ENCODE assay signal across 14 cellular contexts in the genomic region with DNA sequence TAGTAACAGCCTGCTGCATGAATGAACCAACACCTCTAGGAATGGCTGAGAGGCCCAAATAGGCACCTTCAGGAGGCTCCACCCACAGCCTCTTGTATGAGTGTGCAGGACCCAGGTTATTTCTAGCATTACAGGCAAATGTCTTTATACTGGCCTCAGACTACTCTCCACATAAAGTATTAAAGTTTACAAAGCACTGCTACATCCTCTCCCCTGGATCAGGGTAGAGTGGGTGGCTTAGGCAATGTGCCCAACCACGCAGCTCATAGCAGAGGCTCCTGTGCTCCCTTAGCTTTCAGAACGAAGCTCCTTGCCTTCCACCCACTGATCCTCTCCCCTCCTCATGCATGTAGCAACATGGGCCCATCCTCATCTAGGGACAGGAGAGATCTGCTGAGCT. TPM values are rescaled to one million over a fixed set of nuclear protein-coding genes. Genes with fewer than 3 reads are reported as not detected.
DNase-seq lines count a peak whose midpoint lies in the region; ATAC-seq and TF ChIP-seq lines count a peak whose summit lies in the region.
"Had no signal": no experiment of that assay in that cellular context is flagged by ENCODE, and none has a peak within 500 bp of the region (broad histone marks: within the 10 kb centered on the region; RNA-seq: fewer than 3 reads in every experiment).

No MANE protein-coding gene starts in this region.

- H3K36me3 Mint-ChIP-seq in neural progenitor cell (peaks cover 19% of the 10 kb centered on the region), endodermal cell (ENCODE audit: low read depth) (peaks cover 42% of the 10 kb centered on the region)

- no peak for TF ChIP-seq CTCF in IMR-90 (conservative IDR thresholded peaks at IDR 0.05; ENCODE audit: low read depth, low read length)
- TF ChIP-seq CTCF in coronary artery (IDR thresholded peaks at IDR 0.05): no peak
- no peak for TF ChIP-seq CTCF in neural progenitor cell (IDR thresholded peaks at IDR 0.05)
- TF ChIP-seq CTCF in endodermal cell (conservative IDR thresholded peaks at IDR 0.05): no peak
- TF ChIP-seq CTCF in GM13976 (IDR thresholded peaks at IDR 0.05; ENCODE audit: borderline replicate concordance, control extremely low read depth, extremely low read depth, insufficient read depth, missing control alignments): no peak

- H2BK5ac ChIP-seq in IMR-90 (ENCODE audit: low read depth, low read length, poor library complexity, severe bottlenecking): no peak overlapping the region

- no peak overlapping the region for H3K27ac ChIP-seq in IMR-90 (ENCODE audit: insufficient read depth, low read length)
- H3K27ac ChIP-seq in coronary artery: peak overlapping the region; percentile 58 to 91
- no peak overlapping the region for H3K27ac ChIP-seq in neural progenitor cell
- no peak overlapping the region for H3K27ac ChIP-seq in endodermal cell (ENCODE audit: low read depth, low read length)
- H3K27ac ChIP-seq: A549 had no signal

- H3K4me1 Mint-ChIP-seq in neural progenitor cell: peaks cover 21% of the 10 kb centered on the region
- peaks cover 13% of the 10 kb centered on the region for H3K4me1 Mint-ChIP-seq in endodermal cell

- H3K36me3 ChIP-seq in IMR-90 (ENCODE audit: control insufficient read depth, insufficient read depth, low read length) (peaks cover 56% of the 10 kb centered on the region), neural progenitor cell (no peaks in the 10 kb centered on the region), endodermal cell (ENCODE audit: control insufficient read depth, insufficient read depth, low read length) (peaks cover 71% of the 10 kb centered on the region)

- no peaks in the 10 kb centered on the region for H3K79me2 ChIP-seq in neural progenitor cell (ENCODE audit: low read depth)

- H3K79me1 ChIP-seq in IMR-90 (ENCODE audit: low read depth in 1 of 2, low read length in 2 of 2): peaks cover 2 to 16% of the 10 kb centered on the region in 2 experiments; a peak in 2 of 4 replicates

- WGBS in IMR-90 (ENCODE audit: extremely low coverage in 2 of 2, insufficient read length in 1 of 2), 2 experiments: no CpG with 5 or more reads among the region's 2 CpGs
- WGBS in endodermal cell (ENCODE audit: insufficient coverage in 1 of 2, insufficient read length in 1 of 2), 2 experiments: 100% methylated on average over 2 of the region's 2 CpGs; no CpG with 5 or more reads in 1 of the 2 experiments

- no peak overlapping the region for H2BK120ac ChIP-seq in IMR-90 (ENCODE audit: low read depth, low read length)

- ATAC-seq in IMR-90 (ENCODE audit: low read depth) (peak; percentile 3; the same call in 1 of the 2 replicates), GM18858 (IDR thresholded peaks at IDR 0.05; ENCODE audit: unreplicated experiment) (no peak)
- ATAC-seq: A549 had no signal

- H3K4me1 ChIP-seq in IMR-90 (ENCODE audit: control insufficient read depth, insufficient read depth, low read length) (peaks cover 26% of the 10 kb centered on the region), neural progenitor cell (no peaks in the 10 kb centered on the region), endodermal cell (ENCODE audit: control insufficient read depth, insufficient read depth, low read length) (peaks cover 10% of the 10 kb centered on the region)

- H2AFZ ChIP-seq in IMR-90 (replicated peaks; ENCODE audit: low read length, poor library complexity) (no peak overlapping the region), neural progenitor cell (replicated peaks) (no peak overlapping the region)

- no peaks in the 10 kb centered on the region for H3F3A ChIP-seq in neural progenitor cell (ENCODE audit: low read depth)

- H3K23ac ChIP-seq in IMR-90 (ENCODE audit: low read depth, low read length): no peak overlapping the region

- H3K9ac ChIP-seq in IMR-90 (ENCODE audit: low read depth, low read length) (no peak overlapping the region), neural progenitor cell (no peak overlapping the region), endodermal cell (ENCODE audit: extremely low read depth, low read length, poor library complexity, severe bottlenecking) (no peak overlapping the region)

- in situ Hi-C loops in IMR-90 (cut with MboI; ENCODE audit: low sequenced_read_pairs): loop anchor here (25.0 kb wide), 1 partner anchor 104 kb away; no protein-coding TSS in a partner anchor
- in situ Hi-C loops in GM13976 (cut with MboI; ENCODE audit: low sequenced_read_pairs, unreplicated experiment): no loop called here

- H2BK15ac ChIP-seq in IMR-90 (ENCODE audit: low read depth, low read length): no peak overlapping the region

- H4K8ac ChIP-seq in IMR-90 (ENCODE audit: low read depth in 2 of 2, low read length in 2 of 2): no peak overlapping the region

- H3K27me3 ChIP-seq in IMR-90 (ENCODE audit: control insufficient read depth, insufficient read depth, low read length) (no peaks in the 10 kb centered on the region), neural progenitor cell (no peaks in the 10 kb centered on the region), endodermal cell (ENCODE audit: control insufficient read depth, insufficient read depth, low read length, poor library complexity, severe bottlenecking) (no peaks in the 10 kb centered on the region)
- H3K27me3 ChIP-seq: suprapubic skin had no signal

- H3K4ac ChIP-seq in IMR-90 (ENCODE audit: low read depth, low read length): no peak overlapping the region; the same call in 1 of the 2 replicates

- peak overlapping the region; percentile 53 for H3K27ac Mint-ChIP-seq in neural progenitor cell
- no peak overlapping the region for H3K27ac Mint-ChIP-seq in endodermal cell

- H3K9me3 Mint-ChIP-seq in neural progenitor cell (no peaks in the 10 kb centered on the region), endodermal cell (no peaks in the 10 kb centered on the region)
- H3K9me3 Mint-ChIP-seq: H9 had no signal

- H3K27me3 Mint-ChIP-seq in neural progenitor cell (ENCODE audit: insufficient read depth, low read depth): peaks cover 2% of the 10 kb centered on the region
- H3K27me3 Mint-ChIP-seq in endodermal cell (ENCODE audit: insufficient read depth): no peaks in the 10 kb centered on the region

- TF ChIP-seq RAD21 in IMR-90 (IDR thresholded peaks at IDR 0.05; ENCODE audit: low read length): no peak

- H3K14ac ChIP-seq in IMR-90 (replicated peaks; ENCODE audit: low read depth, low read length): no peak overlapping the region

- H2BK20ac ChIP-seq in IMR-90 (ENCODE audit: low read depth, low read length): no peak overlapping the region

- dilution Hi-C loops in IMR-90 (cut with HindIII; ENCODE audit: low sequenced_read_pairs, unreplicated experiment): no loop called here

- H4K20me1 ChIP-seq in IMR-90 (ENCODE audit: insufficient read depth, low read length) (peaks cover 7% of the 10 kb centered on the region), neural progenitor cell (ENCODE audit: low read depth) (no peaks in the 10 kb centered on the region)

- H3K18ac ChIP-seq in IMR-90 (ENCODE audit: low read depth, low read length): no peak overlapping the region

- peaks cover 25% of the 10 kb centered on the region; the same call in 1 of the 2 replicates for H3K9me1 ChIP-seq in IMR-90 (ENCODE audit: insufficient read depth, low read length)

- no peak for TF ChIP-seq POLR2A in IMR-90 (IDR thresholded peaks at IDR 0.05; ENCODE audit: low read depth, low read length)

- H3K56ac ChIP-seq in IMR-90 (ENCODE audit: extremely low read depth, insufficient read depth, low read length): no peak overlapping the region

- H3K4me3 ChIP-seq in IMR-90 (ENCODE audit: insufficient read depth, low read depth, low read length) (no peak overlapping the region), coronary artery (no peak overlapping the region), neural progenitor cell (no peak overlapping the region), endodermal cell (ENCODE audit: low read length) (no peak overlapping the region)
- H3K4me3 ChIP-seq: A549, suprapubic skin had no signal

- H3K9me3 ChIP-seq in IMR-90 (ENCODE audit: control insufficient read depth, insufficient read depth, low read length): no peaks in the 10 kb centered on the region
- H3K9me3 ChIP-seq in neural progenitor cell (ENCODE audit: low read depth): no peaks in the 10 kb centered on the region
- no peaks in the 10 kb centered on the region for H3K9me3 ChIP-seq in endodermal cell (ENCODE audit: control insufficient read depth, low read length)
- H3K9me3 ChIP-seq: A549, suprapubic skin had no signal

- no TSS peak for BruUV-seq in IMR-90 (replicated peaks; lab: Mats Ljungman, UMichigan)

- no peak overlapping the region for H3K4me3 Mint-ChIP-seq in neural progenitor cell
- H3K4me3 Mint-ChIP-seq in endodermal cell: no peak overlapping the region
- H3K4me3 Mint-ChIP-seq: H9 had no signal

- intact Hi-C loops in IMR-90 (cut with micrococcal nuclease): no loop called here

- no peak overlapping the region for H4K91ac ChIP-seq in IMR-90 (ENCODE audit: insufficient read depth, low read depth, low read length)

- no peak overlapping the region for H3K4me2 ChIP-seq in IMR-90 (ENCODE audit: low read depth, low read length)
- H3K4me2 ChIP-seq in neural progenitor cell: no peak overlapping the region
- H3K4me2 ChIP-seq: A549 had no signal

- POLR2A ChIA-PET in IMR-90 (lab: Charles Lee; ENCODE audit: unreplicated experiment): no interaction called here

- DNase-seq in NCI-H1417 (lab: John Stamatoyannopoulos, UW) (peak; percentile 19 to 35 (median 33)), NCI-H1417 treated with DMSO at 0.1 percent for 48 hours (lab: John Stamatoyannopoulos, UW) (no peak), IMR-90 (peak; percentile 50), coronary artery (ENCODE audit: low spot score) (no peak), neural progenitor cell (ENCODE audit: low spot score) (no peak), endodermal cell (no peak), GM13976 (ENCODE audit: low spot score) (no peak)
- DNase-seq: activated CD8-positive, alpha-beta memory T cell treated with anti-CD3 and anti-CD28 coated beads for 24 hours; aorta; DND-41; H9 had no signal

- H4K5ac ChIP-seq in IMR-90 (ENCODE audit: low read depth, low read length): no peak overlapping the region

- CTCF ChIA-PET in IMR-90 (lab: Yijun Ruan, JAX): no interaction called here

- H2AK5ac ChIP-seq in IMR-90 (ENCODE audit: low read depth, low read length): no peak overlapping the region; the same call in 1 of the 2 replicates

- H2AK9ac ChIP-seq in IMR-90 (replicated peaks; ENCODE audit: low read depth, low read length, poor library complexity): no peak overlapping the region

RNA-seq across cellular contexts. Expression of gene TMEM43, which starts 16.3 kb away (rescaled TPM):
- total RNA-seq in IMR-90 (2012; rRNA removed) (103 and 114 TPM in 2 replicates), neural progenitor cell (ENCODE audit: low replicate concordance) (19.7 and 22.0 TPM in 2 replicates), endodermal cell (10 to 100 TPM; 28.9 to 39.3 TPM)
- 107 and 109 TPM in 2 replicates for polyA plus RNA-seq in IMR-90 (2012; rRNA removed)
- polyA plus RNA-seq in IMR-90 (2012; cell fraction: cytosol; rRNA removed): 73.8 and 86.4 TPM in 2 replicates
- 97.1 and 98.5 TPM in 2 replicates for polyA plus RNA-seq in IMR-90 (2012; cell fraction: nucleus; rRNA removed; ENCODE audit: low replicate concordance)
- polyA plus RNA-seq in endodermal cell (2013, experiment 1 of 2): 45.4 TPM
- 44.9 TPM for polyA plus RNA-seq in endodermal cell (2013, experiment 2 of 2)

RNA-seq across cellular contexts. Expression of gene CHCHD4, which starts 16.5 kb away (rescaled TPM):
- total RNA-seq in IMR-90 (2012; rRNA removed) (9.0 and 12.2 TPM in 2 replicates), neural progenitor cell (ENCODE audit: low replicate concordance) (7.6 and 9.2 TPM in 2 replicates), endodermal cell (10 to 100 TPM; 16.2 to 20.5 TPM)
- polyA plus RNA-seq in IMR-90 (2012; rRNA removed): 7.4 and 9.8 TPM in 2 replicates
- polyA plus RNA-seq in IMR-90 (2012; cell fraction: cytosol; rRNA removed): 4.6 and 4.8 TPM in 2 replicates
- 1.3 and 5.0 TPM in 2 replicates for polyA plus RNA-seq in IMR-90 (2012; cell fraction: nucleus; rRNA removed; ENCODE audit: low replicate concordance)
- polyA plus RNA-seq in endodermal cell (2013, experiment 1 of 2): 16.4 TPM
- polyA plus RNA-seq in endodermal cell (2013, experiment 2 of 2): 14.7 TPM

RNA-seq across cellular contexts. Expression of gene XPC, which starts 37.3 kb away (rescaled TPM):
- total RNA-seq in IMR-90 (2012; rRNA removed) (40.5 and 48.8 TPM in 2 replicates), neural progenitor cell (ENCODE audit: low replicate concordance) (33.4 and 44.1 TPM in 2 replicates), endodermal cell (10 to 100 TPM; 33.0 to 40.0 TPM)
- polyA plus RNA-seq in IMR-90 (2012; rRNA removed): 27.6 and 30.9 TPM in 2 replicates
- polyA plus RNA-seq in IMR-90 (2012; cell fraction: cytosol; rRNA removed): 17.6 and 18.4 TPM in 2 replicates
- polyA plus RNA-seq in IMR-90 (2012; cell fraction: nucleus; rRNA removed; ENCODE audit: low replicate concordance): 62.0 and 94.0 TPM in 2 replicates
- 37.6 TPM for polyA plus RNA-seq in endodermal cell (2013, experiment 1 of 2)
- polyA plus RNA-seq in endodermal cell (2013, experiment 2 of 2): 34.9 TPM

RNA-seq across cellular contexts. Expression of gene LSM3, which starts 37.5 kb away (rescaled TPM):
- 3.4 and 14.2 TPM in 2 replicates for total RNA-seq in IMR-90 (2012; rRNA removed)
- 10.0 and 11.5 TPM in 2 replicates for polyA plus RNA-seq in IMR-90 (2012; rRNA removed)
- polyA plus RNA-seq in IMR-90 (2012; cell fraction: cytosol; rRNA removed): 0.87 and 1.00 TPM in 2 replicates
- polyA plus RNA-seq in IMR-90 (2012; cell fraction: nucleus; rRNA removed; ENCODE audit: low replicate concordance): 0.20 and 1.8 TPM in 2 replicates
- total RNA-seq in neural progenitor cell (ENCODE audit: low replicate concordance): 20.9 and 36.2 TPM in 2 replicates
- 10 to 100 TPM; 18.1 to 19.7 TPM for total RNA-seq in endodermal cell
- 21.2 TPM for polyA plus RNA-seq in endodermal cell (2013, experiment 1 of 2)
- 21.9 TPM for polyA plus RNA-seq in endodermal cell (2013, experiment 2 of 2)

Comparison
In these comparisons a context has a peak if more than half of its experiments do, and no peak if none do; other contexts are left out.
1. DNase-seq: peak in NCI-H1417 (3 of 3) and IMR-90 (single experiment); none in NCI-H1417 treated with DMSO at 0.1 percent for 48 hours (single experiment), coronary artery (single experiment), neural progenitor cell (single experiment), endodermal cell (single experiment) and GM13976 (single experiment).
2. H3K27ac ChIP-seq: peak in coronary artery (2 of 2); none in IMR-90 (single experiment), neural progenitor cell (single experiment) and endodermal cell (single experiment).